ENCODE assay signal across 1 cellular context in the genomic region with DNA sequence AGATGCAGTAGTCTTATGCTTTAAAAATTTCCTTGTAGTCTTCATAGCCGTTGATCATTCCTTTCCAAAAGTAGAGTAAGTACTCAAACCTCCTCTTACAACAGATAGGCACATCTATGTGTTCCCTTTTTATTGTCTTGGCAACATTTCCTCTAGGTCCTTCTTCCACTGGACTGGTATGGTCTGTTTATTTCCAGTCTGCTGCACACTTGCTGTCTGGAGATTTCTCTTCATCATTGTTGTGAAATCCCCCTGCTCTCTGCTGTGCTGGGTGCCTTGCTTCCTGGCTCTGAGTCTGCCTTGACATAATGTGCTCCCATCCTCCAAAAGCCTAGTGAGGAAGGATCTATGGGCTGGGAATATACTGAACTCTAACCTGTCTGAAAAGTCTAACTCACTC.
TF ChIP-seq lines count a peak whose summit lies in the region.

No MANE protein-coding gene starts in this region.

TF ChIP-seq in H1, 55 proteins besides CTCF, POLR2A, EP300 and RAD21 (continued from another document):
- TF ChIP-seq ATF2 (IDR thresholded peaks at IDR 0.05; ENCODE audit: low read length) = no peak
- TF ChIP-seq CBX8 (IDR thresholded peaks at IDR 0.05; ENCODE audit: borderline replicate concordance, low read depth, low read length) = no peak
- TF ChIP-seq FOSL1 (IDR thresholded peaks at IDR 0.05; ENCODE audit: insufficient read depth, low read depth, low read length) = no peak
- TF ChIP-seq, protein P1, sequence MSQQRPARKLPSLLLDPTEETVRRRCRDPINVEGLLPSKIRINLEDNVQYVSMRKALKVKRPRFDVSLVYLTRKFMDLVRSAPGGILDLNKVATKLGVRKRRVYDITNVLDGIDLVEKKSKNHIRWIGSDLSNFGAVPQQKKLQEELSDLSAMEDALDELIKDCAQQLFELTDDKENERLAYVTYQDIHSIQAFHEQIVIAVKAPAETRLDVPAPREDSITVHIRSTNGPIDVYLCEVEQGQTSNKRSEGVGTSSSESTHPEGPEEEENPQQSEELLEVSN (IDR thresholded peaks at IDR 0.05) = no peak
- no peak for TF ChIP-seq NRF1 (IDR thresholded peaks at IDR 0.05; ENCODE audit: low read depth, low read length)
- no peak for TF ChIP-seq CTBP2 (IDR thresholded peaks at IDR 0.05; ENCODE audit: borderline replicate concordance, insufficient read depth, insufficient read length, low read length)
TF ChIP-seq in H1: peak in this region for 0.
